ENCODE assay signal across 30 cellular contexts in the genomic region with DNA sequence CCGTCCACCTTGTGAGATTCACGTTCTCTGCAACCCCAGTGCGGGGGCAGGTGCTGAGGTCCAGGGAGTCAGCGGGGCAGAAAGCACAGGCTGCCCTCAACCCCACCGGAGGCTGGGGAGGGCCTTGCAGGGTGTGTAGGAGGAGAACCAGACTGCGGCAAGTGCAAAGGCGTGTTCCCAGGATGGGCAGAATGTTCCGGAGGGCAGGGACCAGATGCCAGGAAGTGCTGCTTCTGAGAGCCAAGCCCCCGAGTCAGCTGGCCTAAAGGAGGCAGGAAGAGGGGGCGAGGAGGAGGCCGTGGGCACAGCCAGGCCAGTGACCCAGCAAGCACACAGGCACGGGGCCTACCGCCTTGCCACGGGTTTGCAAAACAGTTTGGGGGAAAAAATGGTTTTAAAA.
"Had no signal": no experiment of that assay in that cellular context is flagged by ENCODE, and none has a peak within 500 bp of the region (broad histone marks: within the 10 kb centered on the region; RNA-seq: fewer than 3 reads in every experiment).

No MANE protein-coding gene starts in this region.

- H3K36me3 ChIP-seq: adrenal gland, ascending aorta, cardiac muscle cell had no signal

- H3K4me3 ChIP-seq: adrenal gland, ascending aorta, cardiac muscle cell had no signal

- H3K4me1 ChIP-seq: adrenal gland, ascending aorta had no signal

- ATAC-seq: activated CD8-positive, alpha-beta T cell treated with anti-CD3 and anti-CD28 coated beads for 36 hours; activated naive CD4-positive, alpha-beta T cell treated with anti-CD3 and anti-CD28 coated beads, Interleukin-2, amount 50 U/mL, for 72 hours; activated T-cell treated with anti-CD3 and anti-CD28 coated beads, Interleukin-2, amount 50 U/mL, for 4 hours; activated T-cell treated with anti-CD3 and anti-CD28 coated beads, Interleukin-2, amount 50 U/mL, for 72 hours; activated T-helper 17 cell treated with anti-CD3 and anti-CD28 coated beads, Interleukin-2, amount 50 U/mL, for 72 hours had no signal

- H3K27ac ChIP-seq: adrenal gland, ascending aorta, cardiac muscle cell, VCaP had no signal

- H3K27me3 ChIP-seq: adrenal gland, ascending aorta, cardiac muscle cell had no signal

- H3K9me3 ChIP-seq: adrenal gland, ascending aorta had no signal

- DNase-seq: activated B cell treated with CpG ODN at 0.5 μM for 24 hours; activated CD4-positive, alpha-beta memory T cell treated with anti-CD3 and anti-CD28 coated beads for 36 hours; activated CD4-positive, alpha-beta T cell treated with anti-CD3 and anti-CD28 coated beads for 4 hours; activated CD4-positive, alpha-beta T cell treated with anti-CD3 and anti-CD28 coated beads, Interleukin-2, amount 10 ng/mL, durations not matched to agents 24 days and 14 days; activated CD4-positive, alpha-beta T cell treated with anti-CD3 and anti-CD28 coated beads, Interleukin-2, amount 50 U/mL, for 1 hour; activated CD4-positive, alpha-beta T cell treated with anti-CD3 and anti-CD28 coated beads, Interleukin-2, amount 50 U/mL, for 4 hours; activated CD4-positive, CD25-positive, alpha-beta regulatory T cell treated with anti-CD3 and anti-CD28 coated beads, Interleukin-2, amount 50 U/mL, for 72 hours; activated CD8-positive, alpha-beta memory T cell treated with anti-CD3 and anti-CD28 coated beads, Interleukin-2, amount 50 U/mL, for 4 hours; activated CD8-positive, alpha-beta T cell treated with anti-CD3 and anti-CD28 coated beads for 36 hours; activated gamma-delta T cell treated with Interleukin-2 at 50 U/mL for 16 hours; activated naive CD4-positive, alpha-beta T cell; activated naive CD4-positive, alpha-beta T cell treated with anti-CD3 and anti-CD28 coated beads for 36 hours; activated naive CD4-positive, alpha-beta T cell treated with anti-CD3 and anti-CD28 coated beads, Interleukin-2, amount 50 U/mL, for 16 hours; activated naive CD8-positive, alpha-beta T cell treated with anti-CD3 and anti-CD28 coated beads for 36 hours; activated T-cell treated with anti-CD3 and anti-CD28 coated beads for 4 hours; activated T-cell treated with anti-CD3 and anti-CD28 coated beads, Interleukin-2, amount 50 U/mL, for 1 hour; activated T-cell treated with anti-CD3 and anti-CD28 coated beads, Interleukin-2, amount 50 U/mL, for 4 hours; activated T-cell treated with anti-CD3 and anti-CD28 coated beads, Interleukin-2, amount 50 U/mL, for 72 hours; adrenal gland; amniotic stem cell; central memory CD4-positive, alpha-beta T cell; SW 1271; T-helper 1 cell; T-helper 2 cell; T-helper 9 cell had no signal
